In genomic region chr15:65384505-65384894, GRCh38 we compare ENCODE assay signal across 11 cellular contexts. TPM values are rescaled to one million over a fixed set of nuclear protein-coding genes. Genes with fewer than 3 reads are reported as not detected.
DNase-seq lines count a peak whose midpoint lies in the region; ATAC-seq, FAIRE-seq and TF ChIP-seq lines count a peak whose summit lies in the region.
"Had no signal": no experiment of that assay in that cellular context is flagged by ENCODE, and none has a peak within 500 bp of the region (broad histone marks: within the 10 kb centered on the region; RNA-seq: fewer than 3 reads in every experiment).

No MANE protein-coding gene starts in this region.

- no peak for TF ChIP-seq RAD21 in GM12878 (IDR thresholded peaks at IDR 0.05; ENCODE audit: insufficient read depth, low read depth, low read length)

- H3K27ac Mint-ChIP-seq in CD8-positive, alpha-beta T cell: no peak overlapping the region
- peak overlapping the region in 2 of 3 experiments; percentile 59 for H3K27ac Mint-ChIP-seq in nephron

- RAD21 ChIA-PET in GM12878 (lab: Charles Lee; ENCODE audit: unreplicated experiment): interaction anchor here (0.6 to 4.3 kb wide), 5 partner anchors 16 to 104 kb away, joined by 3 to 35 read pairs (median 5); no protein-coding TSS in a partner anchor

- no peak overlapping the region for H3K4me2 ChIP-seq in GM12878 (ENCODE audit: control insufficient read depth, insufficient read depth)

- in situ Hi-C loops in GM12878 (cut with MboI): loop anchor here (5.0 kb wide), 1 partner anchor 67 kb away; no protein-coding TSS in a partner anchor

- TF ChIP-seq CTCF in CD8-positive, alpha-beta T cell (IDR thresholded peaks at IDR 0.05): no peak
- no peak for TF ChIP-seq CTCF in GM12878 (IDR thresholded peaks at IDR 0.05 in 2 of 3, conservative IDR thresholded peaks at IDR 0.05 in 1 of 3; ENCODE audit: control insufficient read depth in 2 of 3, extremely low read depth in 1 of 3, insufficient read depth in 1 of 3, low read depth in 3 of 3, low read length in 3 of 3)
- no peak for TF ChIP-seq CTCF in nephron (IDR thresholded peaks at IDR 0.05; ENCODE audit: unreplicated experiment in 3 of 3)

- TF ChIP-seq POLR2A in GM12878 (IDR thresholded peaks at IDR 0.05; ENCODE audit: low read depth, low read length): no peak

- no peak for TF ChIP-seq EP300 in GM12878 (IDR thresholded peaks at IDR 0.05; ENCODE audit: borderline replicate concordance in 1 of 2, control insufficient read depth in 1 of 2, low read depth in 2 of 2, low read length in 2 of 2)

- peak; percentile 4 for ATAC-seq in CD8-positive, alpha-beta T cell
- ATAC-seq in GM12878: peak; percentile 6
- no peak for ATAC-seq in GM18517 (IDR thresholded peaks at IDR 0.05; ENCODE audit: unreplicated experiment)
- no peak for ATAC-seq in GM19397 (IDR thresholded peaks at IDR 0.05; ENCODE audit: unreplicated experiment)

- H3K36me3 ChIP-seq in CD8-positive, alpha-beta T cell (ENCODE audit: insufficient read depth, low read length): no peaks in the 10 kb centered on the region
- H3K36me3 ChIP-seq in GM12878 (ENCODE audit: control insufficient read depth in 2 of 2, insufficient read depth in 2 of 2, low read length in 1 of 2): no peaks in the 10 kb centered on the region
- H3K36me3 ChIP-seq: HAP-1, sigmoid colon had no signal

- 27% methylated on average over 4 of the region's 4 CpGs for WGBS in GM12878 (ENCODE audit: insufficient coverage, insufficient replicate concordance, low lambda C conversion rate, missing lambda C conversion rate)

- H4K20me1 ChIP-seq in GM12878 (ENCODE audit: control insufficient read depth, insufficient read depth): no peaks in the 10 kb centered on the region

- no peak overlapping the region for H3K27ac ChIP-seq in CD8-positive, alpha-beta T cell (ENCODE audit: low read depth, low read length)
- H3K27ac ChIP-seq in GM12878 (ENCODE audit: control insufficient read depth, insufficient read depth): no peak overlapping the region

- no peaks in the 10 kb centered on the region for H3K36me3 Mint-ChIP-seq in CD8-positive, alpha-beta T cell
- H3K36me3 Mint-ChIP-seq in nephron (ENCODE audit: low read depth): peaks cover 14% of the 10 kb centered on the region

- POLR2A ChIA-PET in CD8-positive, alpha-beta T cell (lab: Charles Lee): interaction anchor here (1.1 kb wide), 1 partner anchor 62 kb away, joined by 3 read pairs; no protein-coding TSS in a partner anchor
- POLR2A ChIA-PET in GM12878 (lab: Charles Lee): interaction anchor here (1.6 kb wide), 1 partner anchor 80 kb away, joined by 4 read pairs; the partner anchor contains the start of gene RNU5B-1

- no peaks in the 10 kb centered on the region for H3K79me2 ChIP-seq in GM12878 (ENCODE audit: control insufficient read depth, insufficient read depth, low read length)

- H3K9me3 Mint-ChIP-seq in CD8-positive, alpha-beta T cell: no peaks in the 10 kb centered on the region
- no peaks in the 10 kb centered on the region for H3K9me3 Mint-ChIP-seq in nephron

- peak overlapping the region; percentile 90 for H3K4me3 Mint-ChIP-seq in CD8-positive, alpha-beta T cell
- peak overlapping the region in 1 of 3 experiments; percentile 59 for H3K4me3 Mint-ChIP-seq in nephron

- peaks cover 12% of the 10 kb centered on the region for H3K4me1 Mint-ChIP-seq in CD8-positive, alpha-beta T cell (ENCODE audit: low read depth)
- peaks cover 37% of the 10 kb centered on the region for H3K4me1 Mint-ChIP-seq in nephron

- no peak for FAIRE-seq in GM12878 (lab: Jason Lieb, UNC)

- intact Hi-C loops in CD8-positive, alpha-beta T cell (cut with DNase I, micrococcal nuclease): loop anchor here in 1 of 2 experiments (2.0 kb wide), 1 partner anchor 654 kb away; no protein-coding TSS in a partner anchor
- intact Hi-C loops in GM12878 (cut with micrococcal nuclease; ENCODE audit: unreplicated experiment): no loop called here

- H3K27me3 Mint-ChIP-seq in CD8-positive, alpha-beta T cell (ENCODE audit: low read depth): peaks cover 15% of the 10 kb centered on the region
- peaks cover 4% of the 10 kb centered on the region for H3K27me3 Mint-ChIP-seq in nephron (ENCODE audit: low read depth)

- no TSS peak for BruUV-seq in GM12878 (replicated peaks; lab: Mats Ljungman, UMichigan)

- no peak overlapping the region; the same call in 1 of the 2 replicates for H2AFZ ChIP-seq in GM12878 (ENCODE audit: control insufficient read depth, low read depth, low read length)

- H3K4me1 ChIP-seq in CD8-positive, alpha-beta T cell (ENCODE audit: insufficient read depth, low read length): peaks cover 7% of the 10 kb centered on the region
- H3K4me1 ChIP-seq in GM12878 (ENCODE audit: control insufficient read depth, insufficient read depth, low read length): peaks cover 7% of the 10 kb centered on the region

- H3K9ac ChIP-seq in GM12878 (ENCODE audit: control insufficient read depth, insufficient read depth, low read length): no peak overlapping the region

- no peaks in the 10 kb centered on the region for H3K27me3 ChIP-seq in CD8-positive, alpha-beta T cell (ENCODE audit: insufficient read depth, low read length)
- peaks cover 0 to 4% of the 10 kb centered on the region in 2 experiments; a peak in 3 of 4 replicates for H3K27me3 ChIP-seq in GM12878 (replicated peaks in 1 of 2; ENCODE audit: control insufficient read depth in 2 of 2, insufficient read depth in 2 of 2, low read length in 1 of 2)

- SMC1A ChIA-PET in GM12878 (lab: Charles Lee; ENCODE audit: uncharacterized antibody, unreplicated experiment): interaction anchor here (2.4 kb wide), 1 partner anchor 64 kb away, joined by 31 read pairs; no protein-coding TSS in a partner anchor

- peak overlapping the region; percentile 89 for H3K4me3 ChIP-seq in CD8-positive, alpha-beta T cell (ENCODE audit: low read depth, low read length)
- H3K4me3 ChIP-seq in GM12878: no peak overlapping the region

- no peaks in the 10 kb centered on the region for H3K9me3 ChIP-seq in CD8-positive, alpha-beta T cell (ENCODE audit: low read length)
- H3K9me3 ChIP-seq in GM12878 (replicated peaks; ENCODE audit: control insufficient read depth, insufficient read depth, low read length): no peaks in the 10 kb centered on the region
- H3K9me3 ChIP-seq: gastroesophageal sphincter, HAP-1, sigmoid colon had no signal

- no peak for DNase-seq in CD8-positive, alpha-beta T cell
- DNase-seq in HuH-7 (ENCODE audit: low spot score): peak; percentile 59
- no peak for DNase-seq in GM12878 (ENCODE audit: low read depth, low spot score)
- no peak for DNase-seq in 8988T
- no peak for DNase-seq in stimulated activated CD4-positive, alpha-beta T cell treated with anti-CD3 and anti-CD28 coated beads, Interleukin-2, amount 100 ng/mL, for 48 hours
- DNase-seq: sigmoid colon had no signal

- CTCF ChIA-PET in CD8-positive, alpha-beta T cell (lab: Charles Lee): interaction anchor here (0.8 to 12.0 kb wide), 14 partner anchors 10 to 329 kb away, joined by 3 to 147 read pairs (median 4); no protein-coding TSS in a partner anchor
- CTCF ChIA-PET in GM12878 (lab: Yijun Ruan, JAX): interaction anchor here (0.5 to 5.8 kb wide), 34 partner anchors 8 to 1311 kb away, joined by 3 to 105 read pairs (median 4); partner anchors contain the start of genes CLPX, PARP16 and PDCD7

TF ChIP-seq in GM12878, 131 proteins besides CTCF, POLR2A, EP300 and RAD21 (continues in another document):
- TF ChIP-seq ETV6 (conservative IDR thresholded peaks at IDR 0.05 in 1 of 2, IDR thresholded peaks at IDR 0.05 in 1 of 2; ENCODE audit: borderline replicate concordance in 1 of 2, low read depth in 1 of 2): no peak
- TF ChIP-seq ATF3 (IDR thresholded peaks at IDR 0.05; ENCODE audit: borderline replicate concordance, extremely low read depth, low read depth, low read length): no peak

RNA-seq across cellular contexts. Expression of gene IGDCC3, which starts 6.7 kb away (rescaled TPM):
- total RNA-seq in CD8-positive, alpha-beta T cell: not detected
- total RNA-seq in GM12878 (2013; cell fraction: nucleolus; rRNA removed): not detected in 2 replicates
- total RNA-seq in GM12878 (2014; rRNA removed): not detected in 2 replicates
- not detected in 2 replicates for total RNA-seq in GM12878 (2014; rRNA removed; fragmentation: Illumina TruSeq; extraction: Trizol)
- 0.10 and 0.13 TPM in 2 replicates for total RNA-seq in GM12878 (2021)
- polyA plus RNA-seq in GM12878 (2011; ENCODE audit: low read depth): not detected
- polyA plus RNA-seq in GM12878 (2011; rRNA removed): not detected in 2 replicates
- polyA plus RNA-seq in GM12878 (2011; cell fraction: cytosol; rRNA removed): not detected in 2 replicates
- not detected in 2 replicates for polyA plus RNA-seq in GM12878 (2011; cell fraction: nucleus; rRNA removed)
- polyA plus RNA-seq in GM12878 (2012): not detected in 2 replicates
- polyA plus RNA-seq in GM12878 (2014; fragmentation: Illumina TruSeq; extraction: Trizol): not detected in 2 replicates
- not detected for polyA plus RNA-seq in GM12878 (2014; fragmentation: Nextera tagmentation; extraction: Ambion mirVana)
- not detected in 2 replicates for polyA plus RNA-seq in GM12878 (2014; rRNA removed)
- under 1 TPM; 0.15 to 0.20 TPM for polyA plus RNA-seq in GM12878 (2016; fragmentation: Nextera tagmentation; extraction: Ambion mirVana)
- not detected in 2 replicates for polyA minus RNA-seq in GM12878 (2011; rRNA and poly(A)+ RNA removed)
- polyA minus RNA-seq in GM12878 (2011; cell fraction: cytosol; rRNA and poly(A)+ RNA removed): not detected in 2 replicates
- not detected in 2 replicates for polyA minus RNA-seq in GM12878 (2011; cell fraction: nucleus; rRNA and poly(A)+ RNA removed)

RNA-seq across cellular contexts. Expression of gene IGDCC4, which starts 38.2 kb away (rescaled TPM):
- total RNA-seq in CD8-positive, alpha-beta T cell: under 1 TPM in 1 of 2 experiments, not detected in 1; 0.08 TPM
- 10.0 and 14.3 TPM in 2 replicates for total RNA-seq in GM12878 (2013; cell fraction: nucleolus; rRNA removed)
- total RNA-seq in GM12878 (2014; rRNA removed) (0.05 and 0.06 TPM in 2 replicates), GM12878 (2014; rRNA removed; fragmentation: Illumina TruSeq; extraction: Trizol) (0.04 and 0.09 TPM in 2 replicates), GM12878 (2021) (0.21 and 0.74 TPM in 2 replicates)
- polyA plus RNA-seq in GM12878 (2011; ENCODE audit: low read depth): 0.16 TPM
- polyA plus RNA-seq in GM12878 (2011; rRNA removed) (0.18 and 0.27 TPM in 2 replicates), GM12878 (2014; fragmentation: Illumina TruSeq; extraction: Trizol) (0.18 and 0.29 TPM in 2 replicates), GM12878 (2014; fragmentation: Nextera tagmentation; extraction: Ambion mirVana) (under 1 TPM; 0.08 to 0.16 TPM), GM12878 (2014; rRNA removed) (0.24 and 0.41 TPM in 2 replicates), GM12878 (2016; fragmentation: Nextera tagmentation; extraction: Ambion mirVana) (under 1 TPM; 0.06 to 0.17 TPM)
- polyA plus RNA-seq in GM12878 (2011; cell fraction: cytosol; rRNA removed): 0.19 and 0.22 TPM in 2 replicates
- 1.8 and 2.2 TPM in 2 replicates for polyA plus RNA-seq in GM12878 (2011; cell fraction: nucleus; rRNA removed)
- 0.37 and 0.55 TPM in 2 replicates for polyA plus RNA-seq in GM12878 (2012)
- 0.15 and 1.8 TPM in 2 replicates for polyA minus RNA-seq in GM12878 (2011; rRNA and poly(A)+ RNA removed)
- polyA minus RNA-seq in GM12878 (2011; cell fraction: cytosol; rRNA and poly(A)+ RNA removed): not detected in 2 replicates
- 0.97 and 1.1 TPM in 2 replicates for polyA minus RNA-seq in GM12878 (2011; cell fraction: nucleus; rRNA and poly(A)+ RNA removed)

Comparison
In these comparisons a context has a peak if more than half of its experiments do, and no peak if none do; other contexts are left out.
1. ATAC-seq: peak in CD8-positive, alpha-beta T cell (single experiment) and GM12878 (single experiment); none in GM18517 (single experiment) and GM19397 (single experiment).